Comparison of ENCODE assay signal across 20 cellular contexts in the genomic region with DNA sequence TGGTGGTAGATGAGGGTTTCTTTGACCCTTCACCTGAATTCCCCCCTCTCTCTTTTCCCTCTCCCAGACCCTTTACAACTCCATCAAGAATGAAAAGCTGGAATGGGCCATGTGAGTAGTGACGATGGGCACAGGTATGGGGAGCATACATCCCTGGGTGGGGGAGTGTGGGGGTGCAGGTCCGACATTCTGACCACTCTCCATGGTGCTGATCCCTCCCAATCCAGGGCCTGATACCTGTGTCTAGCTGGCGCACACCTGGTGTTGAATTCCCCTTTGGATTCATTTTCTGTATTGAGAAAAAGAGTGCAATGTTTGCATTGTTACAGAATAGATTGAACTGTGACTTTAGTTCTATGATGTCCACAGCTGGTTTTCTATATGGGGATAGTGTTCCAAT. TPM values are rescaled to one million over a fixed set of nuclear protein-coding genes. Genes with fewer than 3 reads are reported as not detected.
DNase-seq lines count a peak whose midpoint lies in the region; ATAC-seq, FAIRE-seq and TF ChIP-seq lines count a peak whose summit lies in the region.
"Had no signal": no experiment of that assay in that cellular context is flagged by ENCODE, and none has a peak within 500 bp of the region (broad histone marks: within the 10 kb centered on the region; RNA-seq: fewer than 3 reads in every experiment).

No MANE protein-coding gene starts in this region.

- H3K36me3 ChIP-seq in bronchial epithelial cell (ENCODE audit: control insufficient read depth, insufficient read depth, low read length) (no peaks in the 10 kb centered on the region), neural progenitor cell (no peaks in the 10 kb centered on the region)
- H3K36me3 ChIP-seq: Peyer's patch had no signal

- no peaks in the 10 kb centered on the region for H3K36me3 Mint-ChIP-seq in neural progenitor cell

- H3K9ac ChIP-seq in neural progenitor cell: no peak overlapping the region

- no peak for TF ChIP-seq EP300 in Ishikawa (IDR thresholded peaks at IDR 0.05; ENCODE audit: borderline replicate concordance)

- H3K4me3 Mint-ChIP-seq in neural progenitor cell: no peak overlapping the region

- H3K4me1 Mint-ChIP-seq in neural progenitor cell: no peaks in the 10 kb centered on the region

- no peaks in the 10 kb centered on the region for H3F3A ChIP-seq in neural progenitor cell (ENCODE audit: low read depth)

- intact Hi-C loops in cardiac septum (cut with DNase I) (no loop called here), Right ventricle myocardium superior (cut with DNase I) (no loop called here)

- H3K27me3 ChIP-seq in bronchial epithelial cell (ENCODE audit: control insufficient read depth, insufficient read depth, low read length) (peaks cover 3% of the 10 kb centered on the region), neural progenitor cell (peaks cover 44% of the 10 kb centered on the region)
- H3K27me3 ChIP-seq: Peyer's patch had no signal

- H3K27ac ChIP-seq in neural progenitor cell: no peak overlapping the region
- H3K27ac ChIP-seq: Peyer's patch had no signal

- H3K4me3 ChIP-seq in bronchial epithelial cell (ENCODE audit: low read depth, low read length) (no peak overlapping the region), neural progenitor cell (no peak overlapping the region)
- H3K4me3 ChIP-seq: Peyer's patch had no signal

- peak; percentile 53 for DNase-seq in cardiac septum (ENCODE audit: low spot score)
- no peak for DNase-seq in Right ventricle myocardium superior
- no peak for DNase-seq in bronchial epithelial cell (ENCODE audit: low read depth)
- DNase-seq in neural progenitor cell (ENCODE audit: low spot score): peak; percentile 37
- DNase-seq in NCI-H1417 treated with DMSO at 0.1 percent for 48 hours (lab: John Stamatoyannopoulos, UW): no peak
- no peak for DNase-seq in NCI-H2107 (lab: John Stamatoyannopoulos, UW)
- DNase-seq in T-helper 1 cell: no peak
- DNase-seq: C1 segment of cervical spinal cord, EL, IMR-90, NCI-H1417, NCI-H2029 treated with DMSO at 0.1 percent for 48 hours, NCI-H510A treated with DMSO at 0.1 percent for 48 hours, Peyer's patch, SIG-M5 had no signal

- H3K4me2 ChIP-seq in neural progenitor cell: no peak overlapping the region

- TF ChIP-seq RAD21 in Ishikawa (IDR thresholded peaks at IDR 0.05; ENCODE audit: low read depth): no peak

- no peaks in the 10 kb centered on the region for H3K4me1 ChIP-seq in neural progenitor cell
- H3K4me1 ChIP-seq: Peyer's patch had no signal

- ATAC-seq in Right ventricle myocardium superior (ENCODE audit: poor library complexity): no peak

- no peaks in the 10 kb centered on the region for H3K9me3 Mint-ChIP-seq in neural progenitor cell

- no peak overlapping the region for H2AFZ ChIP-seq in neural progenitor cell (replicated peaks)

- no peak overlapping the region for H3K27ac Mint-ChIP-seq in neural progenitor cell

- H3K9me3 ChIP-seq in neural progenitor cell (ENCODE audit: low read depth): no peaks in the 10 kb centered on the region
- H3K9me3 ChIP-seq: Peyer's patch had no signal

- H3K79me2 ChIP-seq in neural progenitor cell (ENCODE audit: low read depth): no peaks in the 10 kb centered on the region

- peak; percentile 77 for FAIRE-seq in bronchial epithelial cell (lab: Jason Lieb, UNC)
- FAIRE-seq: A204.1, H54 had no signal

- H3K27me3 Mint-ChIP-seq in neural progenitor cell (ENCODE audit: insufficient read depth, low read depth): peaks cover 18% of the 10 kb centered on the region

- TF ChIP-seq CTCF in bronchial epithelial cell (IDR thresholded peaks at IDR 0.05; ENCODE audit: insufficient read depth, low read length, severe bottlenecking): no peak
- no peak for TF ChIP-seq CTCF in neural progenitor cell (IDR thresholded peaks at IDR 0.05)

- H4K20me1 ChIP-seq in neural progenitor cell (ENCODE audit: low read depth): no peaks in the 10 kb centered on the region

TF ChIP-seq in Ishikawa, 13 proteins besides CTCF, POLR2A, EP300 and RAD21:
- TF ChIP-seq ZBTB7A (IDR thresholded peaks at IDR 0.05; ENCODE audit: low read depth): no peak
- TF ChIP-seq YY1 (IDR thresholded peaks at IDR 0.05; ENCODE audit: low read depth): 0 out of 2 replicates have a peak, but pooled peaks have one; percentile 32
- TF ChIP-seq, protein P1, sequence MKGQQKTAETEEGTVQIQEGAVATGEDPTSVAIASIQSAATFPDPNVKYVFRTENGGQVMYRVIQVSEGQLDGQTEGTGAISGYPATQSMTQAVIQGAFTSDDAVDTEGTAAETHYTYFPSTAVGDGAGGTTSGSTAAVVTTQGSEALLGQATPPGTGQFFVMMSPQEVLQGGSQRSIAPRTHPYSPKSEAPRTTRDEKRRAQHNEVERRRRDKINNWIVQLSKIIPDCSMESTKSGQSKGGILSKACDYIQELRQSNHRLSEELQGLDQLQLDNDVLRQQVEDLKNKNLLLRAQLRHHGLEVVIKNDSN (IDR thresholded peaks at IDR 0.05): no peak
- no peak for TF ChIP-seq TCF12 (IDR thresholded peaks at IDR 0.05; ENCODE audit: low read depth)
- TF ChIP-seq, protein P2, sequence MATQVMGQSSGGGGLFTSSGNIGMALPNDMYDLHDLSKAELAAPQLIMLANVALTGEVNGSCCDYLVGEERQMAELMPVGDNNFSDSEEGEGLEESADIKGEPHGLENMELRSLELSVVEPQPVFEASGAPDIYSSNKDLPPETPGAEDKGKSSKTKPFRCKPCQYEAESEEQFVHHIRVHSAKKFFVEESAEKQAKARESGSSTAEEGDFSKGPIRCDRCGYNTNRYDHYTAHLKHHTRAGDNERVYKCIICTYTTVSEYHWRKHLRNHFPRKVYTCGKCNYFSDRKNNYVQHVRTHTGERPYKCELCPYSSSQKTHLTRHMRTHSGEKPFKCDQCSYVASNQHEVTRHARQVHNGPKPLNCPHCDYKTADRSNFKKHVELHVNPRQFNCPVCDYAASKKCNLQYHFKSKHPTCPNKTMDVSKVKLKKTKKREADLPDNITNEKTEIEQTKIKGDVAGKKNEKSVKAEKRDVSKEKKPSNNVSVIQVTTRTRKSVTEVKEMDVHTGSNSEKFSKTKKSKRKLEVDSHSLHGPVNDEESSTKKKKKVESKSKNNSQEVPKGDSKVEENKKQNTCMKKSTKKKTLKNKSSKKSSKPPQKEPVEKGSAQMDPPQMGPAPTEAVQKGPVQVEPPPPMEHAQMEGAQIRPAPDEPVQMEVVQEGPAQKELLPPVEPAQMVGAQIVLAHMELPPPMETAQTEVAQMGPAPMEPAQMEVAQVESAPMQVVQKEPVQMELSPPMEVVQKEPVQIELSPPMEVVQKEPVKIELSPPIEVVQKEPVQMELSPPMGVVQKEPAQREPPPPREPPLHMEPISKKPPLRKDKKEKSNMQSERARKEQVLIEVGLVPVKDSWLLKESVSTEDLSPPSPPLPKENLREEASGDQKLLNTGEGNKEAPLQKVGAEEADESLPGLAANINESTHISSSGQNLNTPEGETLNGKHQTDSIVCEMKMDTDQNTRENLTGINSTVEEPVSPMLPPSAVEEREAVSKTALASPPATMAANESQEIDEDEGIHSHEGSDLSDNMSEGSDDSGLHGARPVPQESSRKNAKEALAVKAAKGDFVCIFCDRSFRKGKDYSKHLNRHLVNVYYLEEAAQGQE (IDR thresholded peaks at IDR 0.05; ENCODE audit: low read depth): peak; percentile 93
TF ChIP-seq in Ishikawa: peak in this region for 2.

RNA-seq across cellular contexts. Expression of a gene that starts 40.0 kb away (rescaled TPM):
- total RNA-seq in cardiac septum: 0.08 TPM
- not detected for total RNA-seq in Right ventricle myocardium superior
- total RNA-seq in bronchial epithelial cell: under 0.01 TPM in 1 of 2 replicates, not detected in the other
- total RNA-seq in neural progenitor cell (ENCODE audit: low replicate concordance): 0.09 and 0.53 TPM in 2 replicates
- total RNA-seq: HT-29, IMR-90, LHCN-M2, Peyer's patch had no signal

Comparison
In these comparisons a context has a peak if more than half of its experiments do, and no peak if none do; other contexts are left out.
1. DNase-seq: peak in cardiac septum (single experiment) and neural progenitor cell (single experiment); none in Right ventricle myocardium superior (single experiment), bronchial epithelial cell (single experiment), NCI-H1417 treated with DMSO at 0.1 percent for 48 hours (single experiment), NCI-H2107 (single experiment) and T-helper 1 cell (0 of 5).